Comparison of ENCODE assay signal across 8 cellular contexts in the genomic region with DNA sequence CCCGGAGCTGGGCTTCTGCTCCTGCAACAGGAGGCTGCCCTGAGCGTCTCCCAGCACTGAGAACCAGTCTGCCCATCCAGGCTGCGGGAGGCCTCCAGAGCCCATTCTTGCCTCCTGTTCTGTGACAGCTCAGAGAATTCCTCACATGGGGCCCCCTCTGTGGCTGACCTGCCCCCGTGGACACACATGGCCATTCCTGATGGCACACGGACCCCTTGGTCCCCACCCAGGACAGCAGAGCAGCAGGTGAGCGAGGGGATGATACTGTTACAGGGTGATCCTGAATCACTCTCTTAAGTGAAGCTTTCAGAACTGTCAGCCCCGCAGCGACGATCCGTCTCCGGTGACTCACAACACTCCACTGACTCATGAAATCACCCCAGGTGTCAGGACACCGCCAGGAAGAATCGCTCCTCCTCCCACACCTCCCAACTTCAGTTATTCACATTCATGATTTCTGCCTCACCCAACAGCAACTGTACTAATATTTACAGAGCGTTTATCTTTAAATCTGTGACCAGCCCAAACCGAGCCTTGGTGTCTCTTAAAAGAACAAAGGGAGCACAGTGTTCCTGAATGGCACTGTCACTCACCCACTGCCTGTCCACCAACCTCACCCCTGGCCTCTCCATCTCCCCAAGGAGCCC. TPM values are rescaled to one million over a fixed set of nuclear protein-coding genes. Genes with fewer than 3 reads are reported as not detected.
DNase-seq lines count a peak whose midpoint lies in the region; ATAC-seq, FAIRE-seq and TF ChIP-seq lines count a peak whose summit lies in the region.

No MANE protein-coding gene starts in this region.

- TF ChIP-seq POLR2A in endothelial cell of umbilical vein (IDR thresholded peaks at IDR 0.05; ENCODE audit: low read depth, low read length) = no peak

- no peaks in the 10 kb centered on the region for H3K36me3 Mint-ChIP-seq in activated CD4-positive, alpha-beta T cell treated with anti-CD3 and anti-CD28 coated beads, Interleukin-2, amount 10 ng/mL, durations not matched to agents 24 days and 14 days (ENCODE audit: low read depth)

- H3K4me3 ChIP-seq in endothelial cell of umbilical vein (replicated peaks in 1 of 3; ENCODE audit: insufficient read depth in 1 of 3, low read depth in 1 of 3, low read length in 3 of 3) = no peak overlapping the region

- no peaks in the 10 kb centered on the region for H3K79me2 ChIP-seq in endothelial cell of umbilical vein (ENCODE audit: control insufficient read depth, insufficient read depth, low read length)

- FAIRE-seq in endothelial cell of umbilical vein (lab: Jason Lieb, UNC) = peak; percentile 8

- H3K27ac Mint-ChIP-seq in activated CD4-positive, alpha-beta T cell treated with anti-CD3 and anti-CD28 coated beads, Interleukin-2, amount 10 ng/mL, durations not matched to agents 24 days and 14 days = peak overlapping the region; percentile 21

- H3K27ac ChIP-seq in endothelial cell of umbilical vein (ENCODE audit: insufficient read depth, low read depth, low read length) = no peak overlapping the region

- CTCF ChIA-PET in endothelial cell of umbilical vein (lab: Charles Lee) = interaction anchor here (0.8 kb wide), 1 partner anchor 9 kb away, joined by 4 read pairs; no protein-coding TSS in a partner anchor

- no peak for ATAC-seq in HG02571 (IDR thresholded peaks at IDR 0.05; ENCODE audit: unreplicated experiment)
- ATAC-seq in GM18861 (IDR thresholded peaks at IDR 0.05; ENCODE audit: unreplicated experiment) = no peak

- H4K20me1 ChIP-seq in endothelial cell of umbilical vein (replicated peaks; ENCODE audit: control insufficient read depth, extremely low read depth, insufficient read depth, low read length) = no peaks in the 10 kb centered on the region

- H3K4me1 ChIP-seq in endothelial cell of umbilical vein (ENCODE audit: control insufficient read depth, extremely low read depth, insufficient read depth, low read length) = no peaks in the 10 kb centered on the region

- peaks cover 5% of the 10 kb centered on the region for H3K27me3 Mint-ChIP-seq in activated CD4-positive, alpha-beta T cell treated with anti-CD3 and anti-CD28 coated beads, Interleukin-2, amount 10 ng/mL, durations not matched to agents 24 days and 14 days

- no peak for TF ChIP-seq CTCF in endothelial cell of umbilical vein (IDR thresholded peaks at IDR 0.05; ENCODE audit: extremely low read depth in 1 of 2, insufficient read depth in 1 of 2, low read depth in 1 of 2, low read length in 2 of 2)

- no peaks in the 10 kb centered on the region for H3K9me3 ChIP-seq in endothelial cell of umbilical vein (replicated peaks; ENCODE audit: control insufficient read depth, insufficient read depth, low read length)

- intact Hi-C loops in activated CD4-positive, alpha-beta T cell treated with anti-CD3 and anti-CD28 coated beads, Interleukin-2, amount 10 ng/mL, durations not matched to agents 24 days and 14 days (cut with micrococcal nuclease) = no loop called here
- intact Hi-C loops in endothelial cell of umbilical vein (cut with micrococcal nuclease) = no loop called here

- no TSS peak for BruUV-seq in endothelial cell of umbilical vein (replicated peaks; lab: Mats Ljungman, UMichigan)

- peaks cover 11% of the 10 kb centered on the region for H3K4me1 Mint-ChIP-seq in activated CD4-positive, alpha-beta T cell treated with anti-CD3 and anti-CD28 coated beads, Interleukin-2, amount 10 ng/mL, durations not matched to agents 24 days and 14 days

- no peaks in the 10 kb centered on the region for H3K36me3 ChIP-seq in endothelial cell of umbilical vein (ENCODE audit: control insufficient read depth in 2 of 2, extremely low read depth in 1 of 2, insufficient read depth in 2 of 2, low read length in 2 of 2)

- DNase-seq in activated CD4-positive, alpha-beta T cell treated with anti-CD3 and anti-CD28 coated beads, Interleukin-2, amount 10 ng/mL, durations not matched to agents 24 days and 14 days = no peak
- DNase-seq in activated CD4-positive, alpha-beta T cell treated with anti-CD3 and anti-CD28 coated beads for 1 hour = no peak
- DNase-seq in NCI-H526 treated with DMSO at 0.1 percent for 48 hours (lab: John Stamatoyannopoulos, UW) (peak; percentile 83), endothelial cell of umbilical vein (ENCODE audit: low read depth, low spot score) (no peak), DMS114 treated with DMSO at 0.1 percent for 48 hours (lab: John Stamatoyannopoulos, UW; ENCODE audit: unreplicated experiment) (no peak)
- peak; percentile 37 for DNase-seq in stimulated activated CD4-positive, alpha-beta T cell treated with anti-CD3 and anti-CD28 coated beads, Interleukin-4, amount 100 ng/mL, for 1 hour

- POLR2A ChIA-PET in endothelial cell of umbilical vein (lab: Charles Lee) = no interaction called here

- H3K9me3 Mint-ChIP-seq in activated CD4-positive, alpha-beta T cell treated with anti-CD3 and anti-CD28 coated beads, Interleukin-2, amount 10 ng/mL, durations not matched to agents 24 days and 14 days = no peaks in the 10 kb centered on the region

- H3K9ac ChIP-seq in endothelial cell of umbilical vein (replicated peaks; ENCODE audit: extremely low read depth, insufficient read depth, low read length) = no peak overlapping the region

- dilution Hi-C loops in endothelial cell of umbilical vein (cut with MboI; ENCODE audit: extremely low pct_ligation_motif_present, low sequenced_read_pairs) = no loop called here

- H3K4me2 ChIP-seq in endothelial cell of umbilical vein (ENCODE audit: insufficient read depth, low read length) = no peak overlapping the region

- no peaks in the 10 kb centered on the region for H3K9me1 ChIP-seq in endothelial cell of umbilical vein (replicated peaks; ENCODE audit: control insufficient read depth, extremely low read depth, insufficient read depth, low read length)

- H2AFZ ChIP-seq in endothelial cell of umbilical vein (ENCODE audit: low read depth, low read length) = no peak overlapping the region

- H3K27me3 ChIP-seq in endothelial cell of umbilical vein (ENCODE audit: control insufficient read depth in 2 of 2, insufficient read depth in 2 of 2, low read length in 2 of 2) = no peaks in the 10 kb centered on the region

- H3K4me3 Mint-ChIP-seq in activated CD4-positive, alpha-beta T cell treated with anti-CD3 and anti-CD28 coated beads, Interleukin-2, amount 10 ng/mL, durations not matched to agents 24 days and 14 days = no peak overlapping the region

TF ChIP-seq in endothelial cell of umbilical vein, 7 proteins besides CTCF, POLR2A, EP300 and RAD21:
- no peak for TF ChIP-seq FOS (IDR thresholded peaks at IDR 0.05; ENCODE audit: borderline replicate concordance, insufficient read depth, low read length)
- TF ChIP-seq MYC (IDR thresholded peaks at IDR 0.05; ENCODE audit: low read depth, low read length) = no peak
- no peak for TF ChIP-seq JUN (IDR thresholded peaks at IDR 0.05; ENCODE audit: borderline replicate concordance, insufficient read depth, insufficient read length, low read depth)
- TF ChIP-seq POLR2AphosphoS5 (IDR thresholded peaks at IDR 0.05; ENCODE audit: insufficient read depth, low read depth, low read length) = no peak
- no peak for TF ChIP-seq EZH2 (IDR thresholded peaks at IDR 0.05; ENCODE audit: borderline replicate concordance, low read depth, low read length, severe bottlenecking)
- TF ChIP-seq, protein P1, sequence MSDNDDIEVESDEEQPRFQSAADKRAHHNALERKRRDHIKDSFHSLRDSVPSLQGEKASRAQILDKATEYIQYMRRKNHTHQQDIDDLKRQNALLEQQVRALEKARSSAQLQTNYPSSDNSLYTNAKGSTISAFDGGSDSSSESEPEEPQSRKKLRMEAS (IDR thresholded peaks at IDR 0.05; ENCODE audit: insufficient read depth, insufficient read length) = no peak
- no peak for TF ChIP-seq GATA2 (IDR thresholded peaks at IDR 0.05; ENCODE audit: insufficient read depth, insufficient read length, low read depth, low read length)

RNA-seq across cellular contexts. Expression of a gene that starts 22.5 kb away (rescaled TPM):
- 0.59 and 0.63 TPM in 2 replicates for total RNA-seq in activated CD4-positive, alpha-beta T cell treated with anti-CD3 and anti-CD28 coated beads, Interleukin-2, amount 10 ng/mL, durations not matched to agents 24 days and 14 days
- total RNA-seq in endothelial cell of umbilical vein = 0.11 and 0.14 TPM in 2 replicates
- 0.03 and 0.04 TPM in 2 replicates for polyA plus RNA-seq in endothelial cell of umbilical vein
- 0.03 TPM in 1 of 2 replicates, not detected in the other for polyA plus RNA-seq in endothelial cell of umbilical vein (2011; cell fraction: cytosol; rRNA removed)
- polyA plus RNA-seq in endothelial cell of umbilical vein (2011; cell fraction: nucleus; rRNA removed) = 0.39 and 0.45 TPM in 2 replicates
- 0.05 and 0.07 TPM in 2 replicates for polyA plus RNA-seq in endothelial cell of umbilical vein (2012)
- polyA minus RNA-seq in endothelial cell of umbilical vein = not detected in 2 replicates
- not detected for polyA minus RNA-seq in endothelial cell of umbilical vein (2011; cell fraction: cytosol; rRNA and poly(A)+ RNA removed)
- 0.10 and 0.14 TPM in 2 replicates for polyA minus RNA-seq in endothelial cell of umbilical vein (2011; cell fraction: nucleus; rRNA and poly(A)+ RNA removed)

RNA-seq across cellular contexts. Expression of a gene that starts 41.7 kb away (rescaled TPM):
- 437 and 463 TPM in 2 replicates for total RNA-seq in activated CD4-positive, alpha-beta T cell treated with anti-CD3 and anti-CD28 coated beads, Interleukin-2, amount 10 ng/mL, durations not matched to agents 24 days and 14 days
- 343 and 372 TPM in 2 replicates for total RNA-seq in endothelial cell of umbilical vein
- 52.2 and 71.2 TPM in 2 replicates for polyA plus RNA-seq in endothelial cell of umbilical vein
- 202 and 204 TPM in 2 replicates for polyA plus RNA-seq in endothelial cell of umbilical vein (2011; cell fraction: cytosol; rRNA removed)
- polyA plus RNA-seq in endothelial cell of umbilical vein (2011; cell fraction: nucleus; rRNA removed) = 46.2 and 77.5 TPM in 2 replicates
- 955 and 1,170 TPM in 2 replicates for polyA plus RNA-seq in endothelial cell of umbilical vein (2012)
- polyA minus RNA-seq in endothelial cell of umbilical vein = 30.2 and 35.8 TPM in 2 replicates
- 58.0 TPM for polyA minus RNA-seq in endothelial cell of umbilical vein (2011; cell fraction: cytosol; rRNA and poly(A)+ RNA removed)
- 26.7 and 34.6 TPM in 2 replicates for polyA minus RNA-seq in endothelial cell of umbilical vein (2011; cell fraction: nucleus; rRNA and poly(A)+ RNA removed)

RNA-seq across cellular contexts. Expression of a gene that starts 48.3 kb away (rescaled TPM):
- total RNA-seq in activated CD4-positive, alpha-beta T cell treated with anti-CD3 and anti-CD28 coated beads, Interleukin-2, amount 10 ng/mL, durations not matched to agents 24 days and 14 days = 53.2 and 54.7 TPM in 2 replicates
- total RNA-seq in endothelial cell of umbilical vein = 2.4 and 8.2 TPM in 2 replicates
- 3.2 and 9.6 TPM in 2 replicates for polyA plus RNA-seq in endothelial cell of umbilical vein
- polyA plus RNA-seq in endothelial cell of umbilical vein (2011; cell fraction: cytosol; rRNA removed) = 1.0 and 1.4 TPM in 2 replicates
- 26.1 and 37.3 TPM in 2 replicates for polyA plus RNA-seq in endothelial cell of umbilical vein (2011; cell fraction: nucleus; rRNA removed)
- 4.9 and 6.1 TPM in 2 replicates for polyA plus RNA-seq in endothelial cell of umbilical vein (2012)
- 3.3 and 3.7 TPM in 2 replicates for polyA minus RNA-seq in endothelial cell of umbilical vein
- polyA minus RNA-seq in endothelial cell of umbilical vein (2011; cell fraction: cytosol; rRNA and poly(A)+ RNA removed) = 7.6 TPM
- 4.1 and 7.0 TPM in 2 replicates for polyA minus RNA-seq in endothelial cell of umbilical vein (2011; cell fraction: nucleus; rRNA and poly(A)+ RNA removed)

Comparison
In these comparisons a context has a peak if more than half of its experiments do, and no peak if none do; other contexts are left out.
1. DNase-seq: peak in NCI-H526 treated with DMSO at 0.1 percent for 48 hours (single experiment) and stimulated activated CD4-positive, alpha-beta T cell treated with anti-CD3 and anti-CD28 coated beads, Interleukin-4, amount 100 ng/mL, for 1 hour (single experiment); none in activated CD4-positive, alpha-beta T cell treated with anti-CD3 and anti-CD28 coated beads, Interleukin-2, amount 10 ng/mL, durations not matched to agents 24 days and 14 days (single experiment), activated CD4-positive, alpha-beta T cell treated with anti-CD3 and anti-CD28 coated beads for 1 hour (single experiment), endothelial cell of umbilical vein (single experiment) and DMS114 treated with DMSO at 0.1 percent for 48 hours (single experiment).